Comparison of ENCODE assay signal across 18 cellular contexts in genomic region chr7:75652788-75653187, GRCh38.
DNase-seq lines count a peak whose midpoint lies in the region; ATAC-seq, FAIRE-seq and TF ChIP-seq lines count a peak whose summit lies in the region.
"Had no signal": no experiment of that assay in that cellular context is flagged by ENCODE, and none has a peak within 500 bp of the region (broad histone marks: within the 10 kb centered on the region; RNA-seq: fewer than 3 reads in every experiment).

No MANE protein-coding gene starts in this region.

- H3K9me3 ChIP-seq in K562 (replicated peaks; ENCODE audit: control insufficient read depth, insufficient read depth, low read depth, low read length) = no peaks in the 10 kb centered on the region; the same call in 1 of the 2 replicates
- H3K9me3 ChIP-seq in SK-N-SH = no peaks in the 10 kb centered on the region
- H3K9me3 ChIP-seq: BLaER1 treated with 17β-estradiol and CSF1 and Interleukin-3, amounts not matched to agents 10 nM and 100 nM had no signal

- TF ChIP-seq RAD21 in K562 (CRISPR knock-in tag; conservative IDR thresholded peaks at IDR 0.05 in 1 of 2, IDR thresholded peaks at IDR 0.05 in 1 of 2) (no peak), SK-N-SH (IDR thresholded peaks at IDR 0.05; ENCODE audit: low read length) (no peak)

- BruUV-seq in K562 (replicated peaks; lab: Mats Ljungman, UMichigan) = no TSS peak

- TF ChIP-seq CTCF in K562 (IDR thresholded peaks at IDR 0.05 in 2 of 3, conservative IDR thresholded peaks at IDR 0.05 in 1 of 3; ENCODE audit: insufficient read depth in 2 of 3, low read depth in 1 of 3, low read length in 3 of 3) (no peak), SK-N-SH (IDR thresholded peaks at IDR 0.05) (no peak)

- DNase-seq in NCI-H146 (lab: John Stamatoyannopoulos, UW) (peak; percentile 43), NCI-H146 treated with DMSO at 0.1 percent for 48 hours (lab: John Stamatoyannopoulos, UW; ENCODE audit: unreplicated experiment) (no peak), COLO668 (lab: John Stamatoyannopoulos, UW; ENCODE audit: unreplicated experiment) (peak; percentile 14), NCI-H345 (lab: John Stamatoyannopoulos, UW) (peak; percentile 42), K562 (ENCODE audit: extremely low read depth in 1 of 4, low spot score in 3 of 4) (peak in 1 of 4 experiments; percentile 33), SK-N-SH (no peak), T-helper 2 cell (no peak)
- DNase-seq: ACHN; Calu3; CD4-positive, CD25-positive, alpha-beta regulatory T cell; DMS 273 treated with DMSO at 0.1 percent for 48 hours; DMS79 treated with DMSO at 0.1 percent for 48 hours; EL; H7 had no signal

- WGBS in K562 (ENCODE audit: insufficient coverage, low coverage, missing lambda C conversion rate) = 37% methylated on average over 1 of the region's 1 CpG
- WGBS in SK-N-SH (ENCODE audit: low lambda C conversion rate) = 53% methylated on average over 1 of the region's 1 CpG

- H2AFZ ChIP-seq in K562 (ENCODE audit: low read depth, low read length) (no peak overlapping the region), SK-N-SH (ENCODE audit: low read depth) (no peak overlapping the region)
- H2AFZ ChIP-seq: GM23338 had no signal

- H4K20me1 ChIP-seq in K562 (replicated peaks; ENCODE audit: control insufficient read depth, insufficient read depth, low read length) (no peaks in the 10 kb centered on the region), SK-N-SH (ENCODE audit: insufficient read depth) (no peaks in the 10 kb centered on the region)
- H4K20me1 ChIP-seq: BLaER1 treated with 17β-estradiol and CSF1 and Interleukin-3, amounts not matched to agents 10 nM and 100 nM had no signal

- H3K79me2 ChIP-seq in K562 (ENCODE audit: control insufficient read depth, insufficient read depth, low read length) (no peaks in the 10 kb centered on the region), SK-N-SH (ENCODE audit: insufficient read depth) (no peaks in the 10 kb centered on the region)

- H3K4me2 ChIP-seq in K562 (ENCODE audit: insufficient read depth, low read length) (no peak overlapping the region), SK-N-SH (no peak overlapping the region)
- H3K4me2 ChIP-seq: BLaER1 treated with 17β-estradiol and CSF1 and Interleukin-3, amounts not matched to agents 10 nM and 100 nM; GM23338 had no signal

- H3K27ac ChIP-seq in K562 (ENCODE audit: extremely low read depth, low read depth, low read length) (no peak overlapping the region), SK-N-SH (ENCODE audit: low read depth in 2 of 2, low read length in 1 of 2) (no peak overlapping the region)
- H3K27ac ChIP-seq: BLaER1 treated with 17β-estradiol and CSF1 and Interleukin-3, amounts not matched to agents 10 nM and 100 nM had no signal

- TF ChIP-seq EP300 in K562 (IDR thresholded peaks at IDR 0.05; ENCODE audit: low read length) (no peak), SK-N-SH (IDR thresholded peaks at IDR 0.05; ENCODE audit: borderline replicate concordance in 1 of 2, low read depth in 1 of 2, low read length in 1 of 2) (no peak)

- peak; percentile 32; the same call in 1 of the 3 replicates for ATAC-seq in K562
- ATAC-seq: GM23338 had no signal

- H3K9me2 ChIP-seq in SK-N-SH = no peaks in the 10 kb centered on the region

- in situ Hi-C loops in K562 (cut with MboI) = no loop called here

- TF ChIP-seq POLR2A in K562 (conservative IDR thresholded peaks at IDR 0.05) = no peak

- H3K27me3 ChIP-seq in K562 (ENCODE audit: control insufficient read depth in 2 of 2, insufficient read depth in 2 of 2, low read length in 2 of 2) = no peaks in the 10 kb centered on the region
- H3K27me3 ChIP-seq in SK-N-SH (ENCODE audit: insufficient read depth) = no peaks in the 10 kb centered on the region
- H3K27me3 ChIP-seq: BLaER1 treated with 17β-estradiol and CSF1 and Interleukin-3, amounts not matched to agents 10 nM and 100 nM had no signal

- H3K4me1 ChIP-seq in K562 (replicated peaks in 1 of 2; ENCODE audit: control insufficient read depth in 2 of 2, insufficient read depth in 2 of 2, low read length in 2 of 2) (peaks cover 0 to 15% of the 10 kb centered on the region in 2 experiments; a peak in 3 of 5 replicates), SK-N-SH (ENCODE audit: control insufficient read depth in 1 of 2, insufficient read depth in 2 of 2, low read depth in 1 of 2, low read length in 1 of 2) (no peaks in the 10 kb centered on the region; a peak in 1 of 4 replicates)

- H3K4me3 ChIP-seq in K562 (no peak overlapping the region), SK-N-SH (ENCODE audit: low read depth in 2 of 2, low read length in 1 of 2) (no peak overlapping the region)
- H3K4me3 ChIP-seq: BLaER1 treated with 17β-estradiol and CSF1 and Interleukin-3, amounts not matched to agents 10 nM and 100 nM; GM23338 had no signal

- POLR2A ChIA-PET in K562 (lab: Yijun Ruan, JAX) = interaction anchor here (0.6 to 1.7 kb wide), 3 partner anchors 11 to 193 kb away, joined by 3 to 7 read pairs (median 6); no protein-coding TSS in a partner anchor
- POLR2A ChIA-PET in SK-N-SH (lab: Yijun Ruan, JAX) = interaction anchor here (0.6 kb wide), 1 partner anchor 68 kb away, joined by 3 read pairs; no protein-coding TSS in a partner anchor

- CTCF ChIA-PET in K562 (lab: Yijun Ruan, JAX; ENCODE audit: low intra/inter-chr PET ratio) (no interaction called here), SK-N-SH (lab: Yijun Ruan, JAX) (no interaction called here)

- no peaks in the 10 kb centered on the region for H3K36me3 ChIP-seq in K562 (ENCODE audit: control insufficient read depth, insufficient read depth, low read length)
- no peaks in the 10 kb centered on the region for H3K36me3 ChIP-seq in SK-N-SH (replicated peaks in 1 of 2; ENCODE audit: control insufficient read depth in 1 of 2, insufficient read depth in 2 of 2, low read length in 1 of 2)

- H3F3A ChIP-seq in SK-N-SH (replicated peaks; ENCODE audit: insufficient read depth) = no peaks in the 10 kb centered on the region

- intact Hi-C loops in K562 (cut with micrococcal nuclease) = no loop called here

- FAIRE-seq in K562 (lab: Jason Lieb, UNC) = no peak
- FAIRE-seq: G401.6, GM12891 had no signal

- no peaks in the 10 kb centered on the region for H3K9me1 ChIP-seq in K562 (ENCODE audit: control insufficient read depth, insufficient read depth, low read length)

- no peak overlapping the region for H3K9ac ChIP-seq in K562 (ENCODE audit: insufficient read depth in 1 of 2, low read depth in 2 of 2, low read length in 2 of 2)
- no peak overlapping the region for H3K9ac ChIP-seq in SK-N-SH
- H3K9ac ChIP-seq: BLaER1 treated with 17β-estradiol and CSF1 and Interleukin-3, amounts not matched to agents 10 nM and 100 nM had no signal

TF ChIP-seq in K562, 482 proteins besides CTCF, POLR2A, EP300 and RAD21:
- no peak for TF ChIP-seq ZNF436 (CRISPR knock-in tag; IDR thresholded peaks at IDR 0.05)
- no peak for TF ChIP-seq PRPF4 (IDR thresholded peaks at IDR 0.05; ENCODE audit: insufficient read depth, low read depth, low read length, poor library complexity, severe bottlenecking)
- no peak for TF ChIP-seq CBFA2T3 (IDR thresholded peaks at IDR 0.05)
- TF ChIP-seq ZNF140 (CRISPR knock-in tag; IDR thresholded peaks at IDR 0.05) = no peak
- TF ChIP-seq PHTF2 (CRISPR knock-in tag; IDR thresholded peaks at IDR 0.05) = no peak
- TF ChIP-seq PTTG1 (tag; IDR thresholded peaks at IDR 0.05; ENCODE audit: low read depth) = no peak
TF ChIP-seq in K562: peak in this region for 0.

TF ChIP-seq in SK-N-SH, 30 proteins besides CTCF, POLR2A, EP300 and RAD21:
- TF ChIP-seq RXRA (IDR thresholded peaks at IDR 0.05; ENCODE audit: borderline replicate concordance, low read depth) (no peak), CHD2 (IDR thresholded peaks at IDR 0.05; ENCODE audit: low read length, partially characterized antibody) (no peak)

Comparison
In these comparisons a context has a peak if more than half of its experiments do, and no peak if none do; other contexts are left out.
1. DNase-seq: peak in NCI-H146 (single experiment), COLO668 (single experiment) and NCI-H345 (single experiment); none in NCI-H146 treated with DMSO at 0.1 percent for 48 hours (single experiment), SK-N-SH (single experiment) and T-helper 2 cell (0 of 5).